In genomic region chrX:22748093-22748999, GRCh38 we compare ENCODE assay signal across 8 cellular contexts.
DNase-seq lines count a peak whose midpoint lies in the region; ATAC-seq and TF ChIP-seq lines count a peak whose summit lies in the region.

No MANE protein-coding gene starts in this region.

- no peak overlapping the region for H3K4me3 ChIP-seq in RWPE2 (ENCODE audit: severe bottlenecking)
- no peak overlapping the region for H3K4me3 ChIP-seq in astrocyte of the cerebellum (ENCODE audit: low read depth, low read length)
- H3K4me3 ChIP-seq in hepatocyte: no peak overlapping the region

- in situ Hi-C loops in astrocyte of the cerebellum (cut with HindIII; ENCODE audit: low sequenced_read_pairs): no loop called here

- intact Hi-C loops in posterior vena cava (cut with DNase I): no loop called here

- no peaks in the 10 kb centered on the region for H3K9me3 ChIP-seq in RWPE2 (ENCODE audit: severe bottlenecking)
- no peaks in the 10 kb centered on the region for H3K9me3 ChIP-seq in hepatocyte (ENCODE audit: low read depth)

- H3K36me3 ChIP-seq in RWPE2 (ENCODE audit: low read depth): no peaks in the 10 kb centered on the region
- H3K36me3 ChIP-seq in hepatocyte (replicated peaks; ENCODE audit: insufficient read depth, low read depth): no peaks in the 10 kb centered on the region

- no peaks in the 10 kb centered on the region for H3K79me2 ChIP-seq in hepatocyte

- TF ChIP-seq CTCF in LNCAP (IDR thresholded peaks at IDR 0.05) (peak; percentile 57), RWPE2 (IDR thresholded peaks at IDR 0.05; ENCODE audit: poor library complexity, severe bottlenecking) (peak; percentile 73), astrocyte of the cerebellum (IDR thresholded peaks at IDR 0.05; ENCODE audit: low read depth, low read length, missing control alignments) (peak; percentile 76), hepatocyte (IDR thresholded peaks at IDR 0.05; ENCODE audit: poor library complexity) (peak; percentile 64)

- H3K9me2 ChIP-seq in hepatocyte (replicated peaks; ENCODE audit: insufficient read depth): no peaks in the 10 kb centered on the region

- H3K27ac ChIP-seq in RWPE2 (ENCODE audit: poor library complexity, severe bottlenecking) (no peak overlapping the region), hepatocyte (no peak overlapping the region)

- ATAC-seq in GM21526 (IDR thresholded peaks at IDR 0.05; ENCODE audit: low FRiP score, unreplicated experiment) (peak; percentile 95), RWPE2 (ENCODE audit: low read depth) (peak; percentile 36; the same call in 1 of the 3 replicates)

- no peaks in the 10 kb centered on the region for H4K20me1 ChIP-seq in hepatocyte (ENCODE audit: insufficient read depth, poor library complexity, severe bottlenecking)

- H3K27me3 ChIP-seq in RWPE2 (ENCODE audit: insufficient read depth, poor library complexity, severe bottlenecking) (no peaks in the 10 kb centered on the region), hepatocyte (no peaks in the 10 kb centered on the region)

- WGBS in hepatocyte (ENCODE audit: low lambda C conversion rate, missing lambda C conversion rate): 19% methylated on average over 7 of the region's 7 CpGs

- H2AFZ ChIP-seq in hepatocyte: no peak overlapping the region

- DNase-seq in DMS53 treated with DMSO at 0.1 percent for 48 hours (lab: John Stamatoyannopoulos, UW; ENCODE audit: unreplicated experiment) (peak; percentile 62), RWPE2 (ENCODE audit: low spot score) (no peak), astrocyte of the cerebellum (ENCODE audit: low read depth) (peak; percentile 13), hepatocyte (ENCODE audit: low spot score) (peak; percentile 72), posterior vena cava (ENCODE audit: low spot score) (no peak)
- DNase-seq in stimulated activated CD4-positive, alpha-beta T cell treated with anti-CD3 and anti-CD28 coated beads, Interleukin-12 subunit alpha, Interleukin-12 subunit beta, amount 100 ng/mL, for 48 hours (ENCODE audit: low read depth in 2 of 3, low spot score in 1 of 3): peak in 2 of 3 donors; percentile 13 to 41

- H3K4me1 ChIP-seq in RWPE2 (ENCODE audit: insufficient read depth, poor library complexity, severe bottlenecking) (no peaks in the 10 kb centered on the region), hepatocyte (ENCODE audit: insufficient read depth) (no peaks in the 10 kb centered on the region)

- no peak overlapping the region for H3K4me2 ChIP-seq in hepatocyte

Comparison
In these comparisons a context has a peak if more than half of its experiments do, and no peak if none do; other contexts are left out.
1. DNase-seq: peak in DMS53 treated with DMSO at 0.1 percent for 48 hours (single experiment), astrocyte of the cerebellum (single experiment), hepatocyte (single experiment) and stimulated activated CD4-positive, alpha-beta T cell treated with anti-CD3 and anti-CD28 coated beads, Interleukin-12 subunit alpha, Interleukin-12 subunit beta, amount 100 ng/mL, for 48 hours (2 of 3); none in RWPE2 (single experiment) and posterior vena cava (single experiment).
2. Peak in every context shown above with its lines, with median percentiles within 50 percentile points of each other: CTCF ChIP-seq.